In the genomic region with DNA sequence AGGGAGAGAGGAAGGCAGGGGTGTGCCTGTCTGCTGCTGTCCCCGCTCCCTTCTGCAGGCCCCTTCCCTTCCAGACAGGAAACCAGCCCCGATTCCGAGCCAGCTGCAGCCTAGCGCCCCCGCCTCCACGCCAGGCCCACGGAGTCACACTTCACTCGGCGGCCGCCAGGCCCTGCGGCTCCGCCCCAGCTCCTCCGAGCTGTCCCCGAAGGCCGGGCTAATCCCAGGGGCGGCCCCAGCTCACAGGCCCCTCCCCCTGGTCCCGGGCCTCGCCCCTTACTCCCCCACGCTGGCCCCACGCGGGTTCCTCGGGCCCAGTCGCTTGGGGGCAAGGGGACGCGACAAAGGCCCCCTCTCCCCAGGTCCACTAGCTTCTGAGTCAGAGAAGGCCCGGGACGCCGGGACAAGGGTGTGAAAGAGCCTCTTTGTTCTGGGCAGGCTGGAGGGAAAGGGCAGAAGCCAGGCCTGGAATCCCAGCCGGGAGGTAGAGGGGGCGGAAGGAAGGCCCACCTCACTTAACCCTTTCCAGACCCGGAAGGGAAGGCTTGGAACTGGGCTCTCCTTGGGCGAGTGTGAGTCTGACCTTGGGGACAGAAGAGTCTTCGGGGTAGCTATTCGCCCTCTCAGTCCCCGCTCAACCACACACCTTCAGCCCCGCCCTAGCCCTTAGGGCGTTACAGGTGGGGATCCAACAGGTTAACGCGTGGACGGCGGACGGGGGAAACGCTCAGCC, we compare ENCODE assay signal across 1 cellular context.
A peak's percentile ranks its signal among the peaks of the same experiment; 100 is the strongest.
TF ChIP-seq lines count a peak whose summit lies in the region.

No MANE protein-coding gene starts in this region.

TF ChIP-seq in K562, 482 proteins besides CTCF, POLR2A, EP300 and RAD21 (continued from another document and continues in another):
- TF ChIP-seq FOXP4 (CRISPR knock-in tag; IDR thresholded peaks at IDR 0.05; ENCODE audit: borderline replicate concordance) (no peak), TCFL5 (CRISPR knock-in tag; conservative IDR thresholded peaks at IDR 0.05) (no peak), PYGO2 (tag; IDR thresholded peaks at IDR 0.05) (no peak), PHF8 (IDR thresholded peaks at IDR 0.05; ENCODE audit: borderline replicate concordance, low read length) (peak; percentile 79; the same call in 1 of the 2 replicates), CREM (IDR thresholded peaks at IDR 0.05; ENCODE audit: low read depth) (peak; percentile 45; the same call in 1 of the 2 replicates), GABPA (tag; conservative IDR thresholded peaks at IDR 0.05; ENCODE audit: low read depth) (peak; percentile 56), ETV6 (IDR thresholded peaks at IDR 0.05; ENCODE audit: borderline replicate concordance in 1 of 2, low read depth in 2 of 2, low read length in 1 of 2) (no peak), ETV6 (CRISPR knock-in tag; IDR thresholded peaks at IDR 0.05; ENCODE audit: borderline replicate concordance) (no peak), BRCA1 (IDR thresholded peaks at IDR 0.05) (no peak), BRCA1 (CRISPR knock-in tag; IDR thresholded peaks at IDR 0.05) (no peak), MED1 (CRISPR knock-in tag; IDR thresholded peaks at IDR 0.05; ENCODE audit: borderline replicate concordance) (no peak), TAF1 (IDR thresholded peaks at IDR 0.05; ENCODE audit: control insufficient read depth, extremely low read depth, insufficient read depth, low read length, severe bottlenecking) (peak; percentile 60), U2AF1 (optimal IDR thresholded peaks at IDR 0.05; ENCODE audit: low read depth, low read length) (no peak), ZNF253 (CRISPR knock-in tag; conservative IDR thresholded peaks at IDR 0.05) (no peak), HNRNPH1 (optimal IDR thresholded peaks at IDR 0.05; ENCODE audit: low read depth, low read length) (no peak), DPF2 (IDR thresholded peaks at IDR 0.05) (peak; percentile 30), HDAC2 (IDR thresholded peaks at IDR 0.05) (no peak; the same call in 1 of the 2 replicates), ZNF124 (CRISPR knock-in tag; IDR thresholded peaks at IDR 0.05) (no peak), ZFX (CRISPR knock-in tag; IDR thresholded peaks at IDR 0.05) (peak; percentile 93), BRD4 (IDR thresholded peaks at IDR 0.05) (no peak), CSDE1 (IDR thresholded peaks at IDR 0.05) (no peak), POU5F1 (IDR thresholded peaks at IDR 0.05; ENCODE audit: borderline replicate concordance, low read depth, low read length, partially characterized antibody) (no peak), ZNF316 (IDR thresholded peaks at IDR 0.05) (no peak), SIN3B (IDR thresholded peaks at IDR 0.05; ENCODE audit: low read depth) (peak; percentile 28; the same call in 1 of the 2 replicates), ZC3H11A (IDR thresholded peaks at IDR 0.05; ENCODE audit: low read depth, low read length) (no peak), ZNF217 (CRISPR knock-in tag; IDR thresholded peaks at IDR 0.05) (no peak), ZNF408 (CRISPR knock-in tag; IDR thresholded peaks at IDR 0.05; ENCODE audit: low read depth) (no peak), HNRNPL (IDR thresholded peaks at IDR 0.05; ENCODE audit: low read depth, low read length) (no peak), THAP12 (CRISPR knock-in tag; IDR thresholded peaks at IDR 0.05) (peak; percentile 48; the same call in 1 of the 2 replicates), DACH1 (IDR thresholded peaks at IDR 0.05; ENCODE audit: partially characterized antibody) (no peak), PTRF (tag; IDR thresholded peaks at IDR 0.05) (no peak), RBM25 (IDR thresholded peaks at IDR 0.05; ENCODE audit: low read depth, low read length, severe bottlenecking) (no peak), ZKSCAN3 (CRISPR knock-in tag; IDR thresholded peaks at IDR 0.05) (no peak), NCOA6 (IDR thresholded peaks at IDR 0.05) (no peak), SPI1 (IDR thresholded peaks at IDR 0.05; ENCODE audit: borderline replicate concordance, low read depth, low read length) (no peak), PRMT5 (CRISPR knock-in tag; IDR thresholded peaks at IDR 0.05) (no peak), USF1 (CRISPR knock-in tag; IDR thresholded peaks at IDR 0.05) (no peak), PHF21A (IDR thresholded peaks at IDR 0.05; ENCODE audit: borderline replicate concordance, low read depth) (no peak), HDAC6 (IDR thresholded peaks at IDR 0.05; ENCODE audit: low read depth, low read length) (no peak), ESRRB (CRISPR knock-in tag; IDR thresholded peaks at IDR 0.05; ENCODE audit: borderline replicate concordance) (no peak), SMARCC2 (IDR thresholded peaks at IDR 0.05; ENCODE audit: low read depth) (no peak; the same call in 1 of the 2 replicates), STAG1 (CRISPR knock-in tag; IDR thresholded peaks at IDR 0.05; ENCODE audit: borderline replicate concordance) (no peak), ZNF507 (tag; conservative IDR thresholded peaks at IDR 0.05) (no peak), ZNF384 (IDR thresholded peaks at IDR 0.05; ENCODE audit: low read depth, low read length) (no peak)
- TF ChIP-seq, protein P1, sequence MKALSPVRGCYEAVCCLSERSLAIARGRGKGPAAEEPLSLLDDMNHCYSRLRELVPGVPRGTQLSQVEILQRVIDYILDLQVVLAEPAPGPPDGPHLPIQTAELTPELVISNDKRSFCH (CRISPR knock-in tag; IDR thresholded peaks at IDR 0.05) = no peak
- TF ChIP-seq, protein P1 (tag; IDR thresholded peaks at IDR 0.05) = no peak
- TF ChIP-seq, protein P2, sequence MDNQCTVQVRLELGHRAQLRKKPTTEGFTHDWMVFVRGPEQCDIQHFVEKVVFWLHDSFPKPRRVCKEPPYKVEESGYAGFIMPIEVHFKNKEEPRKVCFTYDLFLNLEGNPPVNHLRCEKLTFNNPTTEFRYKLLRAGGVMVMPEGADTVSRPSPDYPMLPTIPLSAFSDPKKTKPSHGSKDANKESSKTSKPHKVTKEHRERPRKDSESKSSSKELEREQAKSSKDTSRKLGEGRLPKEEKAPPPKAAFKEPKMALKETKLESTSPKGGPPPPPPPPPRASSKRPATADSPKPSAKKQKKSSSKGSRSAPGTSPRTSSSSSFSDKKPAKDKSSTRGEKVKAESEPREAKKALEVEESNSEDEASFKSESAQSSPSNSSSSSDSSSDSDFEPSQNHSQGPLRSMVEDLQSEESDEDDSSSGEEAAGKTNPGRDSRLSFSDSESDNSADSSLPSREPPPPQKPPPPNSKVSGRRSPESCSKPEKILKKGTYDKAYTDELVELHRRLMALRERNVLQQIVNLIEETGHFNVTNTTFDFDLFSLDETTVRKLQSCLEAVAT (IDR thresholded peaks at IDR 0.05) = no peak
- TF ChIP-seq, protein P3, sequence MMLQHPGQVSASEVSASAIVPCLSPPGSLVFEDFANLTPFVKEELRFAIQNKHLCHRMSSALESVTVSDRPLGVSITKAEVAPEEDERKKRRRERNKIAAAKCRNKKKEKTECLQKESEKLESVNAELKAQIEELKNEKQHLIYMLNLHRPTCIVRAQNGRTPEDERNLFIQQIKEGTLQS (IDR thresholded peaks at IDR 0.05) = no peak
- TF ChIP-seq, protein P3 (CRISPR knock-in tag; conservative IDR thresholded peaks at IDR 0.05) = no peak
- TF ChIP-seq, protein P4, sequence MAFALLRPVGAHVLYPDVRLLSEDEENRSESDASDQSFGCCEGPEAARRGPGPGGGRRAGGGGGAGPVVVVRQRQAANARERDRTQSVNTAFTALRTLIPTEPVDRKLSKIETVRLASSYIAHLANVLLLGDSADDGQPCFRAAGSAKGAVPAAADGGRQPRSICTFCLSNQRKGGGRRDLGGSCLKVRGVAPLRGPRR (CRISPR knock-in tag; IDR thresholded peaks at IDR 0.05) = no peak
- TF ChIP-seq, protein P5, sequence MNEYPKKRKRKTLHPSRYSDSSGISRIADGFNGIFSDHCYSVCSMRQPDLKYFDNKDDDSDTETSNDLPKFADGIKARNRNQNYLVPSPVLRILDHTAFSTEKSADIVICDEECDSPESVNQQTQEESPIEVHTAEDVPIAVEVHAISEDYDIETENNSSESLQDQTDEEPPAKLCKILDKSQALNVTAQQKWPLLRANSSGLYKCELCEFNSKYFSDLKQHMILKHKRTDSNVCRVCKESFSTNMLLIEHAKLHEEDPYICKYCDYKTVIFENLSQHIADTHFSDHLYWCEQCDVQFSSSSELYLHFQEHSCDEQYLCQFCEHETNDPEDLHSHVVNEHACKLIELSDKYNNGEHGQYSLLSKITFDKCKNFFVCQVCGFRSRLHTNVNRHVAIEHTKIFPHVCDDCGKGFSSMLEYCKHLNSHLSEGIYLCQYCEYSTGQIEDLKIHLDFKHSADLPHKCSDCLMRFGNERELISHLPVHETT (CRISPR knock-in tag; conservative IDR thresholded peaks at IDR 0.05 in 1 of 2, IDR thresholded peaks at IDR 0.05 in 1 of 2) = no peak
- TF ChIP-seq, protein P6, sequence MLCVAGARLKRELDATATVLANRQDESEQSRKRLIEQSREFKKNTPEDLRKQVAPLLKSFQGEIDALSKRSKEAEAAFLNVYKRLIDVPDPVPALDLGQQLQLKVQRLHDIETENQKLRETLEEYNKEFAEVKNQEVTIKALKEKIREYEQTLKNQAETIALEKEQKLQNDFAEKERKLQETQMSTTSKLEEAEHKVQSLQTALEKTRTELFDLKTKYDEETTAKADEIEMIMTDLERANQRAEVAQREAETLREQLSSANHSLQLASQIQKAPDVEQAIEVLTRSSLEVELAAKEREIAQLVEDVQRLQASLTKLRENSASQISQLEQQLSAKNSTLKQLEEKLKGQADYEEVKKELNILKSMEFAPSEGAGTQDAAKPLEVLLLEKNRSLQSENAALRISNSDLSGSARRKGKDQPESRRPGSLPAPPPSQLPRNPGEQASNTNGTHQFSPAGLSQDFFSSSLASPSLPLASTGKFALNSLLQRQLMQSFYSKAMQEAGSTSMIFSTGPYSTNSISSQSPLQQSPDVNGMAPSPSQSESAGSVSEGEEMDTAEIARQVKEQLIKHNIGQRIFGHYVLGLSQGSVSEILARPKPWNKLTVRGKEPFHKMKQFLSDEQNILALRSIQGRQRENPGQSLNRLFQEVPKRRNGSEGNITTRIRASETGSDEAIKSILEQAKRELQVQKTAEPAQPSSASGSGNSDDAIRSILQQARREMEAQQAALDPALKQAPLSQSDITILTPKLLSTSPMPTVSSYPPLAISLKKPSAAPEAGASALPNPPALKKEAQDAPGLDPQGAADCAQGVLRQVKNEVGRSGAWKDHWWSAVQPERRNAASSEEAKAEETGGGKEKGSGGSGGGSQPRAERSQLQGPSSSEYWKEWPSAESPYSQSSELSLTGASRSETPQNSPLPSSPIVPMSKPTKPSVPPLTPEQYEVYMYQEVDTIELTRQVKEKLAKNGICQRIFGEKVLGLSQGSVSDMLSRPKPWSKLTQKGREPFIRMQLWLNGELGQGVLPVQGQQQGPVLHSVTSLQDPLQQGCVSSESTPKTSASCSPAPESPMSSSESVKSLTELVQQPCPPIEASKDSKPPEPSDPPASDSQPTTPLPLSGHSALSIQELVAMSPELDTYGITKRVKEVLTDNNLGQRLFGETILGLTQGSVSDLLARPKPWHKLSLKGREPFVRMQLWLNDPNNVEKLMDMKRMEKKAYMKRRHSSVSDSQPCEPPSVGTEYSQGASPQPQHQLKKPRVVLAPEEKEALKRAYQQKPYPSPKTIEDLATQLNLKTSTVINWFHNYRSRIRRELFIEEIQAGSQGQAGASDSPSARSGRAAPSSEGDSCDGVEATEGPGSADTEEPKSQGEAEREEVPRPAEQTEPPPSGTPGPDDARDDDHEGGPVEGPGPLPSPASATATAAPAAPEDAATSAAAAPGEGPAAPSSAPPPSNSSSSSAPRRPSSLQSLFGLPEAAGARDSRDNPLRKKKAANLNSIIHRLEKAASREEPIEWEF (CRISPR knock-in tag; IDR thresholded peaks at IDR 0.05) = no peak
